11 cellular contexts compared by ENCODE assay signal in the genomic region with DNA sequence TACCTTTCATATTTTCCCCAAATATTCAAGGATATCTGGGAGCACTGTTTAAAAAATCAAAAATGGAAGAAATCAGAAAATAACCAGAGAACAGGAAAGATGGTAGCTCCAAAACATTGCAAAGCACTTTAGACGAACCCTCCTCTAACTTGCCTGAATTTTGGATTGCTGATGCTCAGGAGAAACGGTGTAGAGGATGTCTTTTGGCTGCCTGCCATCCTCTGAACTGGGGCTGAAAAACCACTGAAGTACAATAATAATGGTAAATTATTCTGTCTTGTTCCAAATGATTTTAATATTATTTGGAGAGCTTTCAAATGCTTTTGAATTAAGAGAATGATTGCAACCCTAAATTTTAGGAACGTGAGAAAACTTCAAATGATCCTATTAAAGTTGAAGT.
A peak's percentile ranks its signal among the peaks of the same experiment; 100 is the strongest.
DNase-seq lines count a peak whose midpoint lies in the region; ATAC-seq and TF ChIP-seq lines count a peak whose summit lies in the region.
"Had no signal": no experiment of that assay in that cellular context is flagged by ENCODE, and none has a peak within 500 bp of the region (broad histone marks: within the 10 kb centered on the region; RNA-seq: fewer than 3 reads in every experiment).

No MANE protein-coding gene starts in this region.

- no peaks in the 10 kb centered on the region for H3K27me3 ChIP-seq in A673 (replicated peaks; ENCODE audit: insufficient read depth, low read depth, low read length, poor library complexity)
- H3K27me3 ChIP-seq in esophagus squamous epithelium: no peaks in the 10 kb centered on the region

- intact Hi-C loops in A673 (cut with micrococcal nuclease; ENCODE audit: unreplicated experiment) (loop anchor here (1.0 to 10.0 kb wide), 6 partner anchors 159 to 812 kb away; partner anchors contain the start of gene CADPS2), esophagus squamous epithelium (cut with DNase I) (no loop called here)

- CTCF ChIA-PET in A673 (lab: Charles Lee): interaction anchor here (0.6 to 1.3 kb wide), 4 partner anchors 158 to 834 kb away, joined by 3 to 4 read pairs (median 3); no protein-coding TSS in a partner anchor
- CTCF ChIA-PET in activated CD4-positive, alpha-beta memory T cell treated with anti-CD3 and anti-CD28 coated beads, Interleukin-2, amount 10 ng/mL, durations not matched to agents 7 days and 5 days (lab: Charles Lee): interaction anchor here (0.8 to 2.0 kb wide), 7 partner anchors 8 to 110 kb away, joined by 3 to 8 read pairs (median 3); no protein-coding TSS in a partner anchor

- H3K4me3 Mint-ChIP-seq in activated CD4-positive, alpha-beta memory T cell treated with anti-CD3 and anti-CD28 coated beads, Interleukin-2, amount 10 ng/mL, durations not matched to agents 7 days and 5 days: no peak overlapping the region
- H3K4me3 Mint-ChIP-seq: CD4-positive, alpha-beta memory T cell had no signal

- H3K27ac Mint-ChIP-seq in activated CD4-positive, alpha-beta memory T cell treated with anti-CD3 and anti-CD28 coated beads, Interleukin-2, amount 10 ng/mL, durations not matched to agents 7 days and 5 days: no peak overlapping the region
- H3K27ac Mint-ChIP-seq: CD4-positive, alpha-beta memory T cell had no signal

- no peak for ATAC-seq in GM21381 (IDR thresholded peaks at IDR 0.05; ENCODE audit: unreplicated experiment)

- in situ Hi-C loops in G401 (cut with HindIII; ENCODE audit: low sequenced_read_pairs): no loop called here

- no peaks in the 10 kb centered on the region for H3K36me3 Mint-ChIP-seq in activated CD4-positive, alpha-beta memory T cell treated with anti-CD3 and anti-CD28 coated beads, Interleukin-2, amount 10 ng/mL, durations not matched to agents 7 days and 5 days (ENCODE audit: low read depth)
- H3K36me3 Mint-ChIP-seq: CD4-positive, alpha-beta memory T cell had no signal

- DNase-seq in A673 (ENCODE audit: low spot score) (peak; percentile 23), G401 (ENCODE audit: low spot score) (peak; percentile 76), NCI-H1417 treated with DMSO at 0.1 percent for 48 hours (lab: John Stamatoyannopoulos, UW) (peak; percentile 7), cerebellar cortex (ENCODE audit: low spot score) (peak; percentile 69), esophagus squamous epithelium (lab: John Stamatoyannopoulos, UW) (no peak)
- no peak for DNase-seq in activated CD4-positive, alpha-beta memory T cell treated with anti-CD3 and anti-CD28 coated beads, Interleukin-2, amount 10 ng/mL, durations not matched to agents 7 days and 5 days
- DNase-seq: CD4-positive, alpha-beta memory T cell; NCI-H446 treated with DMSO at 0.1 percent for 48 hours had no signal

- H3K36me3 ChIP-seq in A673 (ENCODE audit: insufficient read depth, low read length, poor library complexity, severe bottlenecking) (no peaks in the 10 kb centered on the region), esophagus squamous epithelium (no peaks in the 10 kb centered on the region)

- H3K4me1 ChIP-seq in A673 (ENCODE audit: insufficient read depth, low read length, poor library complexity, severe bottlenecking) (peaks cover 8% of the 10 kb centered on the region), esophagus squamous epithelium (no peaks in the 10 kb centered on the region)
- H3K4me1 ChIP-seq: Caco-2 had no signal

- no peak overlapping the region for H3K27ac ChIP-seq in A673 (ENCODE audit: low read depth, low read length, poor library complexity, severe bottlenecking)
- H3K27ac ChIP-seq in esophagus squamous epithelium: no peak overlapping the region

- no peaks in the 10 kb centered on the region for H3K4me1 Mint-ChIP-seq in activated CD4-positive, alpha-beta memory T cell treated with anti-CD3 and anti-CD28 coated beads, Interleukin-2, amount 10 ng/mL, durations not matched to agents 7 days and 5 days
- H3K4me1 Mint-ChIP-seq: CD4-positive, alpha-beta memory T cell had no signal

- H3K4me3 ChIP-seq in A673 (ENCODE audit: low read depth, low read length, poor library complexity, severe bottlenecking) (no peak overlapping the region), esophagus squamous epithelium (no peak overlapping the region)
- H3K4me3 ChIP-seq: GM12878 had no signal

- no peaks in the 10 kb centered on the region for H3K27me3 Mint-ChIP-seq in activated CD4-positive, alpha-beta memory T cell treated with anti-CD3 and anti-CD28 coated beads, Interleukin-2, amount 10 ng/mL, durations not matched to agents 7 days and 5 days
- H3K27me3 Mint-ChIP-seq: CD4-positive, alpha-beta memory T cell had no signal

- WGBS in esophagus squamous epithelium, 2 donors: 29 to 42% methylated on average over 3 of the region's 3 CpGs

- TF ChIP-seq POLR2A in esophagus squamous epithelium (IDR thresholded peaks at IDR 0.05): no peak

- TF ChIP-seq CTCF in A673 (conservative IDR thresholded peaks at IDR 0.05; ENCODE audit: low read depth, low read length): no peak
- no peak for TF ChIP-seq CTCF in esophagus squamous epithelium (IDR thresholded peaks at IDR 0.05)

- H3K9me3 Mint-ChIP-seq in activated CD4-positive, alpha-beta memory T cell treated with anti-CD3 and anti-CD28 coated beads, Interleukin-2, amount 10 ng/mL, durations not matched to agents 7 days and 5 days: no peaks in the 10 kb centered on the region
- H3K9me3 Mint-ChIP-seq: CD4-positive, alpha-beta memory T cell had no signal

- no TSS peak for BruUV-seq in A673 (replicated peaks; lab: Mats Ljungman, UMichigan)

- H3K9me3 ChIP-seq in A673 (ENCODE audit: low read depth, low read length, poor library complexity, severe bottlenecking) (no peaks in the 10 kb centered on the region), esophagus squamous epithelium (no peaks in the 10 kb centered on the region)
- H3K9me3 ChIP-seq: Caco-2 had no signal

- POLR2A ChIA-PET in A673 (lab: Charles Lee; ENCODE audit: low non-redundant PET): no interaction called here
- POLR2A ChIA-PET in activated CD4-positive, alpha-beta memory T cell treated with anti-CD3 and anti-CD28 coated beads, Interleukin-2, amount 10 ng/mL, durations not matched to agents 7 days and 5 days (lab: Charles Lee): no interaction called here

Comparison
In these comparisons a context has a peak if more than half of its experiments do, and no peak if none do; other contexts are left out.
1. DNase-seq: peak in A673 (single experiment), G401 (single experiment), NCI-H1417 treated with DMSO at 0.1 percent for 48 hours (single experiment) and cerebellar cortex (single experiment); none in esophagus squamous epithelium (single experiment) and activated CD4-positive, alpha-beta memory T cell treated with anti-CD3 and anti-CD28 coated beads, Interleukin-2, amount 10 ng/mL, durations not matched to agents 7 days and 5 days (single experiment).